ENCODE assay signal across 11 cellular contexts in the genomic region with DNA sequence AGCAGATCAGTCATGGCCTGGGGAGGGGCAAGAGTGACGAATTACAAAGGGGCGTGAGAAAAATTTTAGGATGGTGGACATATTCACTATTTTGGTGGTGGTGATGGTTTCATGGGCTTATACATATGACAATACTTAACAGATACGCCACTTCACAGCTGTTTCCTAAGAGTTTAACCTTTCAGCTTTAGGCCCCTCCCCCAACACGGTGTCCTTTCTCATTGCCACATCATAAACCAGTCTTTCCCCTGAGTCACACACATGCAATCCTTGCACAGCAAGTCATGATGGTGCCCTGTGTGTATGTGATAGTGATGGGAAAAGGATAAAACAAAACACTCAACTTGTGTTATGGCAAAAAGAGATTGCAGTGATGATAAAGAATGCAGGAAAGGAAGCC. TPM values are rescaled to one million over a fixed set of nuclear protein-coding genes. Genes with fewer than 3 reads are reported as not detected.
DNase-seq lines count a peak whose midpoint lies in the region; ATAC-seq and TF ChIP-seq lines count a peak whose summit lies in the region.
"Had no signal": no experiment of that assay in that cellular context is flagged by ENCODE, and none has a peak within 500 bp of the region (broad histone marks: within the 10 kb centered on the region; RNA-seq: fewer than 3 reads in every experiment).

No MANE protein-coding gene starts in this region.

- no peak overlapping the region for H3K56ac ChIP-seq in mesendoderm (ENCODE audit: low read length)

- in situ Hi-C loops in astrocyte of the spinal cord (cut with HindIII; ENCODE audit: low sequenced_read_pairs), result no loop called here

- no peak overlapping the region for H3K23ac ChIP-seq in mesendoderm (ENCODE audit: low read length)

- H3K4me1 ChIP-seq in mesendoderm (ENCODE audit: control insufficient read depth, low read depth, low read length) (no peaks in the 10 kb centered on the region), tibial artery (no peaks in the 10 kb centered on the region)
- H3K4me1 ChIP-seq: uterus had no signal

- no peaks in the 10 kb centered on the region for H3K36me3 ChIP-seq in mesendoderm (ENCODE audit: control insufficient read depth, insufficient read depth, low read length)
- H3K36me3 ChIP-seq in tibial artery, result no peaks in the 10 kb centered on the region
- H3K36me3 ChIP-seq: esophagus squamous epithelium, uterus had no signal

- no peaks in the 10 kb centered on the region for H3K79me2 ChIP-seq in mesendoderm (ENCODE audit: control insufficient read depth, insufficient read depth, low read length)

- H3K79me1 ChIP-seq in mesendoderm (ENCODE audit: low read length), result no peaks in the 10 kb centered on the region

- no peak overlapping the region for H2BK120ac ChIP-seq in mesendoderm (ENCODE audit: low read depth, low read length)

- no peak overlapping the region for H3K18ac ChIP-seq in mesendoderm (ENCODE audit: low read length)

- no peak overlapping the region for H3K4me3 ChIP-seq in astrocyte of the spinal cord (ENCODE audit: low read depth, low read length)
- H3K4me3 ChIP-seq in mesendoderm (ENCODE audit: low read length), result no peak overlapping the region
- no peak overlapping the region for H3K4me3 ChIP-seq in tibial artery
- H3K4me3 ChIP-seq: esophagus squamous epithelium, uterus had no signal

- WGBS in mesendoderm (ENCODE audit: extremely low coverage, insufficient coverage, low lambda C conversion rate), result no CpG with 5 or more reads among the region's 4 CpGs

- no peak overlapping the region for H3K27ac ChIP-seq in mesendoderm (ENCODE audit: low read depth, low read length)
- H3K27ac ChIP-seq in tibial artery, result no peak overlapping the region
- H3K27ac ChIP-seq: esophagus squamous epithelium, uterus had no signal

- H4K8ac ChIP-seq in mesendoderm (ENCODE audit: low read depth, low read length), result no peak overlapping the region

- intact Hi-C loops in tibial artery (cut with DNase I; ENCODE audit: low total_unique reads) (no loop called here), head of caudate nucleus (cut with DNase I) (no loop called here)

- H2BK5ac ChIP-seq in mesendoderm (ENCODE audit: low read length), result no peak overlapping the region

- DNase-seq in AG20443 (ENCODE audit: low spot score), result peak; percentile 67
- DNase-seq in HuH-7 (ENCODE audit: low spot score), result peak; percentile 29
- DNase-seq in astrocyte of the spinal cord (ENCODE audit: low read depth, low spot score), result peak; percentile 79
- DNase-seq in mesendoderm, result peak; percentile 35
- no peak for DNase-seq in tibial artery
- no peak for DNase-seq in head of caudate nucleus
- no peak for DNase-seq in epidermal melanocyte (ENCODE audit: insufficient read length, low spot score)
- DNase-seq: esophagus squamous epithelium, NCI-H2081 treated with DMSO at 0.1 percent for 48 hours, uterus had no signal

- H3K4me2 ChIP-seq in mesendoderm (ENCODE audit: low read length), result no peak overlapping the region

- no peak overlapping the region for H2BK15ac ChIP-seq in mesendoderm (replicated peaks; ENCODE audit: low read depth)

- H4K5ac ChIP-seq in mesendoderm (ENCODE audit: low read length), result no peak overlapping the region

- no peak overlapping the region for H2AK5ac ChIP-seq in mesendoderm (ENCODE audit: low read length)

- no peak overlapping the region for H3K9ac ChIP-seq in mesendoderm (ENCODE audit: low read length)

- no peak for ATAC-seq in HG03378 (IDR thresholded peaks at IDR 0.05; ENCODE audit: unreplicated experiment)

- TF ChIP-seq CTCF in astrocyte of the spinal cord (IDR thresholded peaks at IDR 0.05; ENCODE audit: low read depth, low read length) (no peak), tibial artery (IDR thresholded peaks at IDR 0.05) (no peak)

- no peak overlapping the region for H3K4ac ChIP-seq in mesendoderm (ENCODE audit: low read depth, low read length)

- no peaks in the 10 kb centered on the region for H3K9me3 ChIP-seq in tibial artery
- H3K9me3 ChIP-seq: esophagus squamous epithelium, uterus had no signal

- H3K27me3 ChIP-seq in mesendoderm (ENCODE audit: insufficient read depth, low read length, poor library complexity) (no peaks in the 10 kb centered on the region), tibial artery (no peaks in the 10 kb centered on the region)
- H3K27me3 ChIP-seq: esophagus squamous epithelium, uterus had no signal

RNA-seq across cellular contexts. Expression of a gene that starts 47.6 kb away (rescaled TPM):
- polyA plus RNA-seq in mesendoderm (2013, experiment 1 of 2), result 0.77 TPM
- polyA plus RNA-seq in mesendoderm (2013, experiment 2 of 2), result 0.52 TPM

Comparison
In these comparisons a context has a peak if more than half of its experiments do, and no peak if none do; other contexts are left out.
1. DNase-seq: peak in AG20443 (single experiment), HuH-7 (single experiment), astrocyte of the spinal cord (single experiment) and mesendoderm (single experiment); none in tibial artery (0 of 2), head of caudate nucleus (0 of 42) and epidermal melanocyte (single experiment).